11 cellular contexts compared by ENCODE assay signal in the genomic region with DNA sequence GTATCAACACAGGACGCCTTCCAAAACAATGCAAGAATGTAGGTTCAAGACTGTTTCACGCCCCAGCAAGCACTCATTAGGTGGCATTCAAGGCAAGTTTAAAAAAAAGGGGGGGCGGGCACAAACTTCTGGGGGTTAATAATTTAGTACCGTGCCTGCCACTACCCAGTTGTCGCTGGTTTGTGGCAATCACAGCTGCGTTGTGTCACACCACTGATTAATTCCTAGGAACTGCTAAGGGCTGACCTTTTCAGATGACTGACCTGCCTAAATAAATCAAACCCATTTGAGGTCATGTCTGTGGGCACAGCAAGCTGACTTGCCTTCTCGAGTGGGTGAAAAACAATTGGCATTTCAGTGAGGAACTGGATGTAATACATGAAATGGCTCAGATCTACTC. TPM values are rescaled to one million over a fixed set of nuclear protein-coding genes. Genes with fewer than 3 reads are reported as not detected.
DNase-seq lines count a peak whose midpoint lies in the region; ATAC-seq and TF ChIP-seq lines count a peak whose summit lies in the region.
"Had no signal": no experiment of that assay in that cellular context is flagged by ENCODE, and none has a peak within 500 bp of the region (broad histone marks: within the 10 kb centered on the region; RNA-seq: fewer than 3 reads in every experiment).

No MANE protein-coding gene starts in this region.

- H3K9me2 ChIP-seq in hepatocyte (replicated peaks; ENCODE audit: insufficient read depth) = no peaks in the 10 kb centered on the region

- CTCF ChIA-PET in T-cell (lab: Charles Lee) = interaction anchor here in 1 of 2 donors (0.8 to 1.3 kb wide), 2 partner anchors 12 to 19 kb away, joined by 3 to 6 read pairs; no protein-coding TSS in a partner anchor

- no peak for TF ChIP-seq CTCF in hepatocyte (IDR thresholded peaks at IDR 0.05; ENCODE audit: poor library complexity)
- no peak for TF ChIP-seq CTCF in psoas muscle (IDR thresholded peaks at IDR 0.05)

- H3K36me3 ChIP-seq in hepatocyte (replicated peaks; ENCODE audit: insufficient read depth, low read depth) (no peaks in the 10 kb centered on the region), psoas muscle (ENCODE audit: insufficient read depth in 1 of 2, low read depth in 1 of 2) (no peaks in the 10 kb centered on the region)

- H4K20me1 ChIP-seq in hepatocyte (ENCODE audit: insufficient read depth, poor library complexity, severe bottlenecking) = no peaks in the 10 kb centered on the region

- POLR2A ChIA-PET in T-cell (lab: Charles Lee) = no interaction called here

- H3K4me3 ChIP-seq in right cardiac atrium (ENCODE audit: low read length) (no peak overlapping the region), hepatocyte (no peak overlapping the region), psoas muscle (no peak overlapping the region)

- no peaks in the 10 kb centered on the region for H3K79me2 ChIP-seq in hepatocyte

- H3K4me1 Mint-ChIP-seq in T-cell = peaks cover 34 to 44% (median 38%) of the 10 kb centered on the region in 3 donors

- no peak overlapping the region for H3K4me2 ChIP-seq in hepatocyte

- H3K9me3 Mint-ChIP-seq in T-cell = no peaks in the 10 kb centered on the region

- no peak overlapping the region for H2AFZ ChIP-seq in hepatocyte

- H3K27me3 Mint-ChIP-seq in T-cell = no peaks in the 10 kb centered on the region

- no peaks in the 10 kb centered on the region for H3K36me3 Mint-ChIP-seq in T-cell

- ATAC-seq in right cardiac atrium (no peak), psoas muscle (peak in 2 of 4 donors; percentile 57 to 62), HG02938 (IDR thresholded peaks at IDR 0.05; ENCODE audit: unreplicated experiment) (no peak), T-cell (replicated peaks in 1 of 4) (no peak)

- H3K27me3 ChIP-seq in right cardiac atrium (ENCODE audit: control insufficient read depth, insufficient read depth) (no peaks in the 10 kb centered on the region), hepatocyte (no peaks in the 10 kb centered on the region), psoas muscle (ENCODE audit: insufficient read depth in 3 of 3, low read length in 2 of 3) (no peaks in the 10 kb centered on the region)

- no peak overlapping the region for H3K4me3 Mint-ChIP-seq in T-cell

- WGBS in right cardiac atrium = 37% methylated on average over 7 of the region's 7 CpGs
- WGBS in hepatocyte (ENCODE audit: low lambda C conversion rate, missing lambda C conversion rate) = 79% methylated on average over 7 of the region's 7 CpGs
- WGBS in psoas muscle, 3 donors = 40 to 47% (median 42%) methylated on average over 7 of the region's 7 CpGs

- no peak overlapping the region for H3K27ac Mint-ChIP-seq in T-cell

- intact Hi-C loops in right cardiac atrium (cut with DNase I) (no loop called here), cardiac septum (cut with DNase I) (loop anchor here (10.0 kb wide), 1 partner anchor 427 kb away; a partner anchor contains a TSS), psoas muscle (cut with DNase I) (loop anchor here in 1 of 2 donors (5.0 kb wide), 1 partner anchor 44 kb away; a partner anchor contains a TSS)

- H3K9me3 ChIP-seq in right cardiac atrium (ENCODE audit: control insufficient read depth, low read length) (no peaks in the 10 kb centered on the region), hepatocyte (ENCODE audit: low read depth) (no peaks in the 10 kb centered on the region), psoas muscle (no peaks in the 10 kb centered on the region)

- DNase-seq in right cardiac atrium (no peak), cardiac septum (ENCODE audit: low spot score) (no peak), hepatocyte (ENCODE audit: low spot score) (no peak), psoas muscle (no peak), NCI-H2227 (lab: John Stamatoyannopoulos, UW; ENCODE audit: unreplicated experiment) (no peak), GDM1 (lab: John Stamatoyannopoulos, UW) (no peak), T-cell (no peak)
- DNase-seq: caudate nucleus, NCI-H1105 had no signal

- peaks cover 11% of the 10 kb centered on the region for H3K4me1 ChIP-seq in right cardiac atrium (ENCODE audit: control insufficient read depth, insufficient read depth, low read length)
- peaks cover 15% of the 10 kb centered on the region for H3K4me1 ChIP-seq in hepatocyte (ENCODE audit: insufficient read depth)
- H3K4me1 ChIP-seq in psoas muscle = peaks cover 23% of the 10 kb centered on the region

- H3K27ac ChIP-seq in right cardiac atrium (ENCODE audit: low read length) (peak overlapping the region; percentile 55), hepatocyte (peak overlapping the region; percentile 86), psoas muscle (peak overlapping the region; percentile 74)
- H3K27ac ChIP-seq: HL-60 had no signal

RNA-seq across cellular contexts. Expression of a gene that starts 15.2 kb away (rescaled TPM):
- total RNA-seq in right cardiac atrium (100 to 1,000 TPM in 1 of 4 donors, 10 to 100 TPM in 3; 74.3 to 119 (median 82.7) TPM), cardiac septum (66.0 TPM), hepatocyte (137 and 152 TPM in 2 replicates), psoas muscle (10 to 100 TPM; 53.6 to 92.3 (median 70.0) TPM), T-cell (100 to 1,000 TPM in 3 of 5 donors, 10 to 100 TPM in 2; 83.1 to 198 (median 145) TPM)
- polyA plus RNA-seq in right cardiac atrium (87.6 TPM), hepatocyte (149 and 151 TPM in 2 replicates), psoas muscle (100 to 1,000 TPM in 1 of 3 donors, 10 to 100 TPM in 2; 68.1 to 134 (median 77.8) TPM)

RNA-seq across cellular contexts. Expression of a gene that starts 43.2 kb away (rescaled TPM):
- total RNA-seq in right cardiac atrium = 10 to 100 TPM; 19.7 to 22.8 (median 20.6) TPM
- polyA plus RNA-seq in right cardiac atrium = 12.0 TPM
- 19.4 TPM for total RNA-seq in cardiac septum
- 30.0 and 31.7 TPM in 2 replicates for total RNA-seq in hepatocyte
- polyA plus RNA-seq in hepatocyte = 13.5 and 18.0 TPM in 2 replicates
- total RNA-seq in psoas muscle = 10 to 100 TPM; 11.0 to 14.6 (median 12.8) TPM
- polyA plus RNA-seq in psoas muscle = 10 to 100 TPM in 1 of 3 donors, 1 to 10 TPM in 2; 6.0 to 25.6 (median 8.6) TPM
- total RNA-seq in T-cell = 10 to 100 TPM; 26.9 to 61.7 (median 54.9) TPM
